In the genomic region with DNA sequence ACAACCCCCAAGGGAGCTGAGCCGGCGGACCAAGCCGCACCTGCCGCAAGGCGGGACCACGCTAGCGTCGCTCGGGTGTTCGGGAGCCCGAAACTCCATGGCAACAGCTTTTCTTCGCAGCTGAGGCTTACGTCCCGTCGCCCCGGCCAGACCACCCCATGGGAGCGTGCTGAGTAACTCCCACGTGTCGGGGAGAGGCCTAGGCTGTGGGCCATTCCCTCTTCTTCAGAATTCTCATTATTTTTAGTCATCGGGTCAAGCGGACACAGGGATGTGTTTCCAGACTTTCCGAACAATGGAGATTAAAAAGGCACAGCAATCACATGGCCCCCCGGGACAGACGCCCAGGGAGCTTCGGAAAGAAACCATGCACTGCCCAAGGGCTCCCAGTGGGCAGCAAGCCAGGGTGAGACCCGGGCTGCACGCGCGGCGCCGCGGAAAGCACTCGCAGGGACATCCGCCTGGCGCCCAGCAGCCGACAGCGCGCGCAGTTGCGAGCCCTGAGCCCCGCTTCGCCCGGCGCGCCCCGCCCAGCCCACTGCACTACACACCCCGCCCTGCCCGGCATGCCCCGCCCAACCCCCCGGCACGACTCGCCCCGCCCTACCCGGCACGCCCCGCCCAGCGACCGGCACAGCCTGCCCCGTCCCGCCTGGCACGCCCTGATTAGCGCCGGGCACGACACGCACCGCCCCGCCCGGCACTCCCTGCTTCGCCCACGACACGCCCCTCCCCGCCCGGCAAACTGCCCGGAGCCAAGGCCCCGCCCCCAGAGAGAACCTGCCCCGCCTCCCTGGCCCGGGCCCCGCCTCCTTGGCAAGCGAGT, we compare ENCODE assay signal across 1 cellular context.
TF ChIP-seq lines count a peak whose summit lies in the region.

No MANE protein-coding gene starts in this region.

TF ChIP-seq in HepG2, 621 proteins besides CTCF, POLR2A, EP300 and RAD21 (continued from another document and continues in another):
- TF ChIP-seq ZUFSP (CRISPR knock-in tag; IDR thresholded peaks at IDR 0.05; ENCODE audit: borderline replicate concordance) (no peak), TAF1 (CRISPR knock-in tag; IDR thresholded peaks at IDR 0.05) (peak; percentile 62), ZBTB3 (CRISPR knock-in tag; IDR thresholded peaks at IDR 0.05; ENCODE audit: borderline replicate concordance, low read depth) (no peak), ZNF33A (CRISPR knock-in tag; IDR thresholded peaks at IDR 0.05; ENCODE audit: borderline replicate concordance) (no peak), ZNF530 (CRISPR knock-in tag; IDR thresholded peaks at IDR 0.05; ENCODE audit: low read depth) (no peak), HOXA3 (CRISPR knock-in tag; IDR thresholded peaks at IDR 0.05) (peak; percentile 47), NFYB (CRISPR knock-in tag; IDR thresholded peaks at IDR 0.05) (0 out of 2 replicates have a peak, but pooled peaks have one; percentile 8), NFKB2 (CRISPR knock-in tag; IDR thresholded peaks at IDR 0.05; ENCODE audit: borderline replicate concordance) (peak; percentile 75; the same call in 1 of the 2 replicates), IRX3 (CRISPR knock-in tag; IDR thresholded peaks at IDR 0.05; ENCODE audit: borderline replicate concordance, low read depth) (no peak), ZNF790 (CRISPR knock-in tag; IDR thresholded peaks at IDR 0.05; ENCODE audit: borderline replicate concordance) (no peak), ZNF318 (CRISPR knock-in tag; IDR thresholded peaks at IDR 0.05) (no peak), ZNF646 (CRISPR knock-in tag; IDR thresholded peaks at IDR 0.05) (no peak), ZNF225 (CRISPR knock-in tag; IDR thresholded peaks at IDR 0.05) (peak; percentile 67), ZNF879 (CRISPR knock-in tag; IDR thresholded peaks at IDR 0.05) (no peak), ZBTB38 (CRISPR knock-in tag; IDR thresholded peaks at IDR 0.05) (peak; percentile 42; the same call in 1 of the 2 replicates), HNRNPH1 (optimal IDR thresholded peaks at IDR 0.05; ENCODE audit: low read depth, low read length) (no peak), HDAC2 (CRISPR knock-in tag; IDR thresholded peaks at IDR 0.05) (0 out of 2 replicates have a peak, but pooled peaks have one; percentile 9), HES4 (CRISPR knock-in tag; IDR thresholded peaks at IDR 0.05; ENCODE audit: borderline replicate concordance) (no peak), NFE2L1 (CRISPR knock-in tag; IDR thresholded peaks at IDR 0.05; ENCODE audit: borderline replicate concordance) (no peak), RBM39 (IDR thresholded peaks at IDR 0.05; ENCODE audit: low read depth, low read length, poor library complexity, severe bottlenecking) (no peak), ZNF362 (CRISPR knock-in tag; IDR thresholded peaks at IDR 0.05; ENCODE audit: borderline replicate concordance) (no peak), ZNF558 (CRISPR knock-in tag; IDR thresholded peaks at IDR 0.05; ENCODE audit: borderline replicate concordance) (no peak; the same call in 1 of the 2 replicates), SALL2 (CRISPR knock-in tag; IDR thresholded peaks at IDR 0.05) (no peak), ZBTB20 (CRISPR knock-in tag; IDR thresholded peaks at IDR 0.05; ENCODE audit: borderline replicate concordance, low read depth) (peak; percentile 25; the same call in 1 of the 2 replicates), ZNF121 (CRISPR knock-in tag; IDR thresholded peaks at IDR 0.05) (peak; percentile 81; the same call in 1 of the 2 replicates)
- TF ChIP-seq, protein P1, sequence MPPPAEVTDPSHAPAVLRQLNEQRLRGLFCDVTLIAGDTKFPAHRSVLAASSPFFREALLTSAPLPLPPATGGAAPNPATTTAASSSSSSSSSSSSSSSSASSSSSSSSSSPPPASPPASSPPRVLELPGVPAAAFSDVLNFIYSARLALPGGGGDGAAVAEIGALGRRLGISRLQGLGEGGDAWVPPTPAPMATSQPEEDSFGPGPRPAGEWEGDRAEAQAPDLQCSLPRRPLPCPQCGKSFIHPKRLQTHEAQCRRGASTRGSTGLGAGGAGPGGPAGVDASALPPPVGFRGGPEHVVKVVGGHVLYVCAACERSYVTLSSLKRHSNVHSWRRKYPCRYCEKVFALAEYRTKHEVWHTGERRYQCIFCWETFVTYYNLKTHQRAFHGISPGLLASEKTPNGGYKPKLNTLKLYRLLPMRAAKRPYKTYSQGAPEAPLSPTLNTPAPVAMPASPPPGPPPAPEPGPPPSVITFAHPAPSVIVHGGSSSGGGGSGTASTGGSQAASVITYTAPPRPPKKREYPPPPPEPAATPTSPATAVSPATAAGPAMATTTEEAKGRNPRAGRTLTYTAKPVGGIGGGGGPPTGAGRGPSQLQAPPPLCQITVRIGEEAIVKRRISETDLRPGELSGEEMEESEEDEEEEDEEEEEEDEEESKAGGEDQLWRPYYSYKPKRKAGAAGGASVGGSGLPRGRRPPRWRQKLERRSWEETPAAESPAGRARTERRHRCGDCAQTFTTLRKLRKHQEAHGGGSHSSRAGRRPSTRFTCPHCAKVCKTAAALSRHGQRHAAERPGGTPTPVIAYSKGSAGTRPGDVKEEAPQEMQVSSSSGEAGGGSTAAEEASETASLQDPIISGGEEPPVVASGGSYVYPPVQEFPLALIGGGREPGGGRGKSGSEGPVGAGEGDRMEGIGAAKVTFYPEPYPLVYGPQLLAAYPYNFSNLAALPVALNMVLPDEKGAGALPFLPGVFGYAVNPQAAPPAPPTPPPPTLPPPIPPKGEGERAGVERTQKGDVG (CRISPR knock-in tag; IDR thresholded peaks at IDR 0.05; ENCODE audit: borderline replicate concordance): no peak
- TF ChIP-seq, protein P2, sequence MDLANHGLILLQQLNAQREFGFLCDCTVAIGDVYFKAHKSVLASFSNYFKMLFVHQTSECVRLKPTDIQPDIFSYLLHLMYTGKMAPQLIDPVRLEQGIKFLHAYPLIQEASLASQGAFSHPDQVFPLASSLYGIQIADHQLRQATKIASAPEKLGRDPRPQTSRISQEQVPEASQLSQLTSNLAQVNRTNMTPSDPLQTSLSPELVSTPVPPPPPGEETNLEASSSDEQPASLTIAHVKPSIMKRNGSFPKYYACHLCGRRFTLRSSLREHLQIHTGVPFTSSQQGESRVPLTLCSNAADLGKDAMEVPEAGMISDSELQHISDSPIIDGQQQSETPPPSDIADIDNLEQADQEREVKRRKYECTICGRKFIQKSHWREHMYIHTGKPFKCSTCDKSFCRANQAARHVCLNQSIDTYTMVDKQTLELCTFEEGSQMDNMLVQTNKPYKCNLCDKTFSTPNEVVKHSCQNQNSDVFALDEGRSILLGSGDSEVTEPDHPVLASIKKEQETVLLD (CRISPR knock-in tag; IDR thresholded peaks at IDR 0.05; ENCODE audit: low read depth): peak; percentile 54; the same call in 1 of the 2 replicates
